In genomic region chr6:3397229-3398164, GRCh38 we compare ENCODE assay signal across 1 cellular context.
TF ChIP-seq lines count a peak whose summit lies in the region.

No MANE protein-coding gene starts in this region.

TF ChIP-seq in GM23338, 12 proteins besides CTCF, POLR2A, EP300 and RAD21 (continued from another document):
- no peak for TF ChIP-seq ZNF462 (CRISPR knock-in tag; IDR thresholded peaks at IDR 0.05)
- TF ChIP-seq STAT1 (IDR thresholded peaks at IDR 0.05; ENCODE audit: unreplicated experiment) = no peak
- no peak for TF ChIP-seq ETS1 (IDR thresholded peaks at IDR 0.05)
- no peak for TF ChIP-seq EZH2phosphoT487 (IDR thresholded peaks at IDR 0.05; ENCODE audit: unreplicated experiment)
- no peak for TF ChIP-seq EZH2 (IDR thresholded peaks at IDR 0.05; ENCODE audit: low read depth, unreplicated experiment)
- TF ChIP-seq REST (IDR thresholded peaks at IDR 0.05; ENCODE audit: unreplicated experiment) = no peak
